ENCODE assay signal across 7 cellular contexts in the genomic region with DNA sequence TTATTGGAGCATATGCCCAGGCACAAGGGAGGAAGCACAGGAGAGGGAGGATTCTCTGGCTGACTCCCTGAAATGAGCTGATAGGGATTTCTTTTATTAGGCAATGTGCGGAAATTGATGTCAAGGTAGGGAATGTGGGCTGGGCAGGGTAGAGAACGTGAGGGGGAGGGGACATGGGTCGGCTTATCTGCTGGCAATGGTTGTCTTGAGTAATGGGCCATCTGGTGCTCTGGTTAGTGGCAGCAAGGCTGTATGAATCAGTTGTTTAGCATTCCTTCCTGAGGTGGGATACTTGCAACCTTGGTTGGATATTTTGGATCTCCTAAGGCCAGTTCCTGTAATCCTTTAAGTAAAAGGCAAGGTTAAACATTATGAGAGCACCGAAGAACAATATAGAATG.
DNase-seq lines count a peak whose midpoint lies in the region; ATAC-seq and TF ChIP-seq lines count a peak whose summit lies in the region.
"Not testable (repeated sequence)": the region's sequence is repeated elsewhere in the genome, so short reads cannot be mapped to it uniquely, and the experiment has no call there.

No MANE protein-coding gene starts in this region.

- not testable (repeated sequence) for H3K4me1 Mint-ChIP-seq in GM23338; glutamatergic neuron (ENCODE audit: low read depth, unreplicated experiment)

- TF ChIP-seq CTCF in GM23338 (conservative IDR thresholded peaks at IDR 0.05; ENCODE audit: low read depth in 2 of 2); adrenal gland (IDR thresholded peaks at IDR 0.05); cardiac fibroblast (IDR thresholded peaks at IDR 0.05; ENCODE audit: low read depth, low read length); glutamatergic neuron (IDR thresholded peaks at IDR 0.05; ENCODE audit: partially characterized antibody, unreplicated experiment): not testable (repeated sequence)

- H2BK12ac ChIP-seq in mesenchymal stem cell (ENCODE audit: low read length in 2 of 2), result not testable (repeated sequence)

- H2AFZ ChIP-seq in GM23338; mesenchymal stem cell (ENCODE audit: low read depth, low read length): not testable (repeated sequence)

- not testable (repeated sequence) for H2BK5ac ChIP-seq in mesenchymal stem cell (ENCODE audit: low read depth, low read length, poor library complexity, severe bottlenecking)

- not testable (repeated sequence) for H3K23ac ChIP-seq in mesenchymal stem cell (ENCODE audit: low read length in 2 of 2)

- ATAC-seq in GM23338, result not testable (repeated sequence)

- not testable (repeated sequence) for H3K4me3 Mint-ChIP-seq in GM23338; glutamatergic neuron (ENCODE audit: unreplicated experiment)

- not testable (repeated sequence) for H2BK120ac ChIP-seq in mesenchymal stem cell (ENCODE audit: low read depth, low read length)

- H3K4me3 ChIP-seq in GM23338; adrenal gland; cardiac fibroblast (replicated peaks in 1 of 2; ENCODE audit: low read depth in 2 of 2, low read length in 2 of 2); mesenchymal stem cell (ENCODE audit: insufficient read depth in 1 of 2, low read depth in 1 of 2, low read length in 2 of 2): not testable (repeated sequence)

- H3K9ac ChIP-seq in mesenchymal stem cell (ENCODE audit: low read length), result not testable (repeated sequence)

- H3K27me3 Mint-ChIP-seq in GM23338 (ENCODE audit: insufficient read depth, low read depth, poor library complexity); glutamatergic neuron (ENCODE audit: unreplicated experiment): not testable (repeated sequence)

- H4K20me1 ChIP-seq in GM23338 (replicated peaks; ENCODE audit: insufficient read depth), result not testable (repeated sequence)

- 31 to 60% (median 40%) methylated on average over 1 to 4 of the region's 4 CpGs for WGBS in adrenal gland, 4 donors
- 43% methylated on average over 3 of the region's 4 CpGs for WGBS in mesenchymal stem cell

- not testable (repeated sequence) for H3K36me3 Mint-ChIP-seq in GM23338 (ENCODE audit: low read depth); glutamatergic neuron (ENCODE audit: unreplicated experiment)

- H3F3A ChIP-seq in GM23338 (replicated peaks; ENCODE audit: low read depth), result not testable (repeated sequence)

- not testable (repeated sequence) for H3K14ac ChIP-seq in mesenchymal stem cell (ENCODE audit: low read length in 2 of 2)

- not testable (repeated sequence) for H4K8ac ChIP-seq in mesenchymal stem cell (ENCODE audit: low read length)

- H3K4me2 ChIP-seq in GM23338; mesenchymal stem cell (ENCODE audit: low read length, poor library complexity, severe bottlenecking): not testable (repeated sequence)

- not testable (repeated sequence) for TF ChIP-seq POLR2A in adrenal gland (IDR thresholded peaks at IDR 0.05)

- H3K9me2 ChIP-seq in GM23338 (ENCODE audit: insufficient read depth), result not testable (repeated sequence)

- H3K4ac ChIP-seq in mesenchymal stem cell (ENCODE audit: low read depth in 1 of 2, low read length in 2 of 2), result not testable (repeated sequence)

- not testable (repeated sequence) for H3K9me3 ChIP-seq in adrenal gland (replicated peaks in 1 of 3); mesenchymal stem cell (ENCODE audit: control insufficient read depth, low read length)

- not testable (repeated sequence) for H3K36me3 ChIP-seq in GM23338 (ENCODE audit: insufficient read depth); adrenal gland (replicated peaks in 1 of 2); mesenchymal stem cell (ENCODE audit: control insufficient read depth in 1 of 2, insufficient read depth in 2 of 2, low read depth in 1 of 2, low read length in 2 of 2)

- not testable (repeated sequence) for H3K18ac ChIP-seq in mesenchymal stem cell (ENCODE audit: low read depth in 1 of 2, low read length in 2 of 2)

- intact Hi-C loops in adrenal gland (cut with DNase I), result not testable (repeated sequence)

- not testable (repeated sequence) for H2BK15ac ChIP-seq in mesenchymal stem cell (ENCODE audit: low read depth, poor library complexity, severe bottlenecking)

- not testable (repeated sequence) for H3K27ac Mint-ChIP-seq in GM23338
- peak overlapping the region; percentile 38 for H3K27ac Mint-ChIP-seq in glutamatergic neuron (ENCODE audit: unreplicated experiment)

- not testable (repeated sequence) for H3K79me2 ChIP-seq in GM23338 (replicated peaks; ENCODE audit: insufficient read depth)

- not testable (repeated sequence) for H3K27me3 ChIP-seq in GM23338 (ENCODE audit: insufficient read depth); adrenal gland; mesenchymal stem cell (ENCODE audit: control insufficient read depth in 1 of 2, insufficient read depth in 1 of 2, low read length in 2 of 2)

- H3K4me1 ChIP-seq in GM23338 (ENCODE audit: insufficient read depth); adrenal gland (replicated peaks in 1 of 2); mesenchymal stem cell (ENCODE audit: control insufficient read depth, insufficient read depth, low read depth, low read length): not testable (repeated sequence)

- H3K79me1 ChIP-seq in mesenchymal stem cell (replicated peaks; ENCODE audit: low read length, poor library complexity, severe bottlenecking), result not testable (repeated sequence)

- H3K9me3 Mint-ChIP-seq in GM23338, result peaks cover 16% of the 10 kb centered on the region
- not testable (repeated sequence) for H3K9me3 Mint-ChIP-seq in glutamatergic neuron (ENCODE audit: unreplicated experiment)

- H4K91ac ChIP-seq in mesenchymal stem cell (ENCODE audit: low read length), result not testable (repeated sequence)

- peak; percentile 31 for DNase-seq in DMS 273 (lab: John Stamatoyannopoulos, UW; ENCODE audit: unreplicated experiment)
- DNase-seq in GM23338 (ENCODE audit: low spot score), result peak; percentile 21
- DNase-seq in NCI-H82 (lab: John Stamatoyannopoulos, UW), result peak; percentile 54
- DNase-seq in adrenal gland, result peak in 6 of 7 donors; percentile 69 to 84 (median 76)
- peak; percentile 52 to 81 for DNase-seq in cardiac fibroblast (ENCODE audit: low read depth in 2 of 2)
- DNase-seq in glutamatergic neuron, result not testable (repeated sequence)
- DNase-seq in mesenchymal stem cell, result peak; percentile 48

- H2AK5ac ChIP-seq in mesenchymal stem cell (ENCODE audit: low read length, severe bottlenecking), result not testable (repeated sequence)

- H3K27ac ChIP-seq in GM23338 (ENCODE audit: low read depth); adrenal gland; mesenchymal stem cell (ENCODE audit: low read length, poor library complexity, severe bottlenecking): not testable (repeated sequence)
